ENCODE assay signal across 11 cellular contexts in the genomic region with DNA sequence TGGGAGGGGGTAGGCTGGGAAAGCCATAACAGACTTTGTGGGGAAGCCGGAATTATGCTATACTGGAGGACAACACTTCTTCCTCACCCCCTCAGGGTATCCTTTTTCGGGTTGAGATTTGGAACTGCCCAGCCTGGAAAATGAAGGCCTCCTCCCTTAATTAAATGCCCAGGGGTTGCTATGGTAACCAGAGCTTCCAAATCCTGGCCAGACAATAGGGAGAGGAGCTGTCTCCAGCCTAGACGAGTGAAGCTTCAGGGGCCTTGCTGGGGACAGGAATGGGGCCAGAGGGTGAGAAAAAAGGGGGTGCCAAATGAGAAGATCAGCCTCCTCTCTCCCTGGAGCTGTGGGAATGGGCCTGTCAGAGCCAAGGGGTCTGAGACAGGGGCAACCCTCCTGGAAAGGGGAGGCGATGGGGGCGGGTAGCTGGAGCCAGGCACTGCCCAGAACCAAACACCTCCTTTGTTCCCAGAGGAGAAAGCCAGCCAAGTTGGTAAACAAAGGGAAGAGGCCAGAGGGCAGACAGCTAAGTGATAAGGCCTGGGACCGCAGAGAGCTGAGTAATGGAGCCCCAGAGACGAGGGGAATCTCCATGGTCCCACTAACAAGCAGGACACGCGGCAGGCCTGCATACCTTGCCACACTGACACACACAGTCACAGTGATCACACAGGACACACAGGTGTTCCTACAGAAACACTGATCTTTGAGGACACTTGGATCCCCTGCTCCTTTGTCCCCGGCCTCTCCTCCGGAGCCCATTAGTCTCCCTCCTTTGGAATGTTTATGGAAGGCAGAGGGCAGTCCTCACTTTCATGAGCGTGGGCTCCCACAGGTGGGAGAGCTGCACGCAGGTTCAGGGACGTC. TPM values are rescaled to one million over a fixed set of nuclear protein-coding genes. Genes with fewer than 3 reads are reported as not detected.
DNase-seq lines count a peak whose midpoint lies in the region; ATAC-seq and TF ChIP-seq lines count a peak whose summit lies in the region.
"Had no signal": no experiment of that assay in that cellular context is flagged by ENCODE, and none has a peak within 500 bp of the region (broad histone marks: within the 10 kb centered on the region; RNA-seq: fewer than 3 reads in every experiment).

No MANE protein-coding gene starts in this region.

- H3K9ac ChIP-seq in mesendoderm (ENCODE audit: low read length) = peak overlapping the region; percentile 62

- no peaks in the 10 kb centered on the region for H3K36me3 Mint-ChIP-seq in chondrocyte (ENCODE audit: low read depth)
- H3K36me3 Mint-ChIP-seq in CD4-positive, alpha-beta T cell (ENCODE audit: low read depth) = no peaks in the 10 kb centered on the region
- H3K36me3 Mint-ChIP-seq: activated naive CD4-positive, alpha-beta T cell treated with anti-CD3 and anti-CD28 coated beads, Interleukin-2, amount 50 U/mL, for 24 hours had no signal

- H3K79me1 ChIP-seq in mesendoderm (ENCODE audit: low read length) = no peaks in the 10 kb centered on the region

- H3K4me1 Mint-ChIP-seq in stimulated activated naive CD8-positive, alpha-beta T cell treated with anti-CD3 and anti-CD28 coated beads, Interleukin-15, amount 100 ng/mL, for 72 hours = peaks cover 8% of the 10 kb centered on the region
- H3K4me1 Mint-ChIP-seq in chondrocyte (ENCODE audit: low read depth) = peaks cover 31% of the 10 kb centered on the region
- H3K4me1 Mint-ChIP-seq in CD4-positive, alpha-beta T cell (ENCODE audit: low read depth) = no peaks in the 10 kb centered on the region
- H3K4me1 Mint-ChIP-seq: activated naive CD4-positive, alpha-beta T cell treated with anti-CD3 and anti-CD28 coated beads, Interleukin-2, amount 50 U/mL, for 24 hours had no signal

- peak overlapping the region; percentile 34 for H3K4me2 ChIP-seq in mesendoderm (ENCODE audit: low read length)

- peaks cover 36% of the 10 kb centered on the region for H3K27me3 Mint-ChIP-seq in stimulated activated naive CD8-positive, alpha-beta T cell treated with anti-CD3 and anti-CD28 coated beads, Interleukin-15, amount 100 ng/mL, for 72 hours
- no peaks in the 10 kb centered on the region for H3K27me3 Mint-ChIP-seq in chondrocyte (ENCODE audit: low read depth)
- peaks cover 32% of the 10 kb centered on the region for H3K27me3 Mint-ChIP-seq in CD4-positive, alpha-beta T cell

- no peak overlapping the region for H4K8ac ChIP-seq in mesendoderm (ENCODE audit: low read depth, low read length)

- H3K4me3 ChIP-seq in mesendoderm (ENCODE audit: low read length) = no peak overlapping the region
- no peak overlapping the region for H3K4me3 ChIP-seq in vagina

- peaks cover 21% of the 10 kb centered on the region for H3K4me1 ChIP-seq in mesendoderm (ENCODE audit: control insufficient read depth, low read depth, low read length)
- peaks cover 7% of the 10 kb centered on the region for H3K4me1 ChIP-seq in vagina

- H3K9me3 Mint-ChIP-seq in stimulated activated naive CD8-positive, alpha-beta T cell treated with anti-CD3 and anti-CD28 coated beads, Interleukin-15, amount 100 ng/mL, for 72 hours = no peaks in the 10 kb centered on the region
- H3K9me3 Mint-ChIP-seq in chondrocyte (ENCODE audit: low read depth) = no peaks in the 10 kb centered on the region
- H3K9me3 Mint-ChIP-seq in CD4-positive, alpha-beta T cell = no peaks in the 10 kb centered on the region
- H3K9me3 Mint-ChIP-seq: activated naive CD4-positive, alpha-beta T cell treated with anti-CD3 and anti-CD28 coated beads, Interleukin-2, amount 50 U/mL, for 24 hours had no signal

- peak overlapping the region; percentile 27 for H3K27ac ChIP-seq in mesendoderm (ENCODE audit: low read depth, low read length)
- H3K27ac ChIP-seq in vagina = peak overlapping the region; percentile 48
- H3K27ac ChIP-seq in CD4-positive, alpha-beta T cell (ENCODE audit: low read depth, low read length) = no peak overlapping the region

- no peak overlapping the region for H4K5ac ChIP-seq in mesendoderm (ENCODE audit: low read length)

- H3K4me3 Mint-ChIP-seq in stimulated activated naive CD8-positive, alpha-beta T cell treated with anti-CD3 and anti-CD28 coated beads, Interleukin-15, amount 100 ng/mL, for 72 hours = no peak overlapping the region
- no peak overlapping the region for H3K4me3 Mint-ChIP-seq in chondrocyte (ENCODE audit: unreplicated experiment)
- H3K4me3 Mint-ChIP-seq in CD4-positive, alpha-beta T cell = no peak overlapping the region
- H3K4me3 Mint-ChIP-seq: activated naive CD4-positive, alpha-beta T cell treated with anti-CD3 and anti-CD28 coated beads, Interleukin-2, amount 50 U/mL, for 24 hours had no signal

- CTCF ChIA-PET in CD4-positive, alpha-beta T cell (lab: Charles Lee) = interaction anchor here (1.1 kb wide), 1 partner anchor 30 kb away, joined by 3 read pairs; no protein-coding TSS in a partner anchor

- no peak overlapping the region for H3K4ac ChIP-seq in mesendoderm (ENCODE audit: low read depth, low read length)

- no peak overlapping the region for H3K18ac ChIP-seq in mesendoderm (ENCODE audit: low read length)

- H3K23ac ChIP-seq in mesendoderm (ENCODE audit: low read length) = peak overlapping the region; percentile 89

- peak overlapping the region; percentile 95 for H2BK5ac ChIP-seq in mesendoderm (ENCODE audit: low read length)

- no peak overlapping the region for H3K27ac Mint-ChIP-seq in stimulated activated naive CD8-positive, alpha-beta T cell treated with anti-CD3 and anti-CD28 coated beads, Interleukin-15, amount 100 ng/mL, for 72 hours
- peak overlapping the region; percentile 98 for H3K27ac Mint-ChIP-seq in chondrocyte (ENCODE audit: unreplicated experiment)
- no peak overlapping the region for H3K27ac Mint-ChIP-seq in CD4-positive, alpha-beta T cell
- H3K27ac Mint-ChIP-seq: activated naive CD4-positive, alpha-beta T cell treated with anti-CD3 and anti-CD28 coated beads, Interleukin-2, amount 50 U/mL, for 24 hours had no signal

- peak overlapping the region; percentile 91 for H2AK5ac ChIP-seq in mesendoderm (ENCODE audit: low read length)

- peak; percentile 9 for ATAC-seq in stimulated activated naive CD8-positive, alpha-beta T cell treated with anti-CD3 and anti-CD28 coated beads, Interleukin-15, Interleukin-2, amounts not matched to agents 100 U/mL and 50 U/mL, for 24 hours
- ATAC-seq in stimulated activated naive CD8-positive, alpha-beta T cell treated with anti-CD3 and anti-CD28 coated beads, Interleukin-15, amount 100 ng/mL, for 72 hours = no peak
- ATAC-seq in CD4-positive, alpha-beta T cell (ENCODE audit: poor library complexity) = no peak

- H3K79me2 ChIP-seq in mesendoderm (ENCODE audit: control insufficient read depth, insufficient read depth, low read length) = no peaks in the 10 kb centered on the region

- no peaks in the 10 kb centered on the region for H3K27me3 ChIP-seq in mesendoderm (ENCODE audit: insufficient read depth, low read length, poor library complexity)
- no peaks in the 10 kb centered on the region for H3K27me3 ChIP-seq in vagina
- H3K27me3 ChIP-seq in CD4-positive, alpha-beta T cell (ENCODE audit: control insufficient read depth, insufficient read depth, low read length) = peaks cover 22% of the 10 kb centered on the region

- no peaks in the 10 kb centered on the region for H3K36me3 ChIP-seq in mesendoderm (ENCODE audit: control insufficient read depth, insufficient read depth, low read length)
- no peaks in the 10 kb centered on the region for H3K36me3 ChIP-seq in vagina

- no peaks in the 10 kb centered on the region for H3K9me3 ChIP-seq in vagina
- H3K9me3 ChIP-seq in CD4-positive, alpha-beta T cell (ENCODE audit: control insufficient read depth, low read length) = no peaks in the 10 kb centered on the region

- intact Hi-C loops in vagina (cut with DNase I) = no loop called here
- intact Hi-C loops in CD4-positive, alpha-beta T cell (cut with DNase I, micrococcal nuclease) = no loop called here

- no peak overlapping the region for H2BK120ac ChIP-seq in mesendoderm (ENCODE audit: low read depth, low read length)

- TF ChIP-seq POLR2A in vagina (IDR thresholded peaks at IDR 0.05) = no peak

- WGBS in mesendoderm (ENCODE audit: extremely low coverage, insufficient coverage, low lambda C conversion rate) = no CpG with 5 or more reads among the region's 14 CpGs

- TF ChIP-seq CTCF in chondrocyte (IDR thresholded peaks at IDR 0.05) (no peak), vagina (IDR thresholded peaks at IDR 0.05) (no peak)
- no peak for TF ChIP-seq CTCF in CD4-positive, alpha-beta T cell (IDR thresholded peaks at IDR 0.05)

- H2BK15ac ChIP-seq in mesendoderm (replicated peaks; ENCODE audit: low read depth) = no peak overlapping the region

- POLR2A ChIA-PET in CD4-positive, alpha-beta T cell (lab: Charles Lee) = no interaction called here

- no peak for DNase-seq in stimulated activated naive CD8-positive, alpha-beta T cell treated with anti-CD3 and anti-CD28 coated beads, Interleukin-15, Interleukin-2, amounts not matched to agents 100 U/mL and 50 U/mL, for 24 hours
- DNase-seq in stimulated activated naive CD8-positive, alpha-beta T cell treated with anti-CD3 and anti-CD28 coated beads, Interleukin-15, amount 100 ng/mL, for 72 hours = no peak
- DNase-seq in chondrocyte (ENCODE audit: low spot score) (no peak), mesendoderm (peak; percentile 95), vagina (ENCODE audit: extremely low spot score in 2 of 2) (no peak), NCI-H1436 (lab: John Stamatoyannopoulos, UW) (no peak)
- DNase-seq in stimulated activated CD4-positive, alpha-beta T cell treated with anti-CD3 and anti-CD28 coated beads, Interleukin-1b, Interleukin-23, amount 100 ng/mL, for 48 hours = no peak
- DNase-seq in CD4-positive, alpha-beta T cell = no peak
- DNase-seq: activated CD4-positive, alpha-beta T cell treated with anti-CD3 and anti-CD28 coated beads, Interleukin-2, amount 50 U/mL, for 4 hours; SIG-M5 had no signal

- peak overlapping the region; percentile 85 for H3K56ac ChIP-seq in mesendoderm (ENCODE audit: low read length)

RNA-seq across cellular contexts. Expression of a gene that starts 17.9 kb away (rescaled TPM):
- total RNA-seq in chondrocyte (0.99 to 1.5 TPM (median 1.1 TPM) in 3 replicates), vagina (3.9 TPM)
- polyA plus RNA-seq in mesendoderm (2013, experiment 1 of 2) = 0.76 TPM
- 0.84 TPM for polyA plus RNA-seq in mesendoderm (2013, experiment 2 of 2)
- total RNA-seq in CD4-positive, alpha-beta T cell = 1 to 10 TPM; 4.8 to 5.7 TPM

RNA-seq across cellular contexts. Expression of a gene that starts 31.6 kb away (rescaled TPM):
- total RNA-seq in chondrocyte (59.1 to 71.1 TPM (median 61.9 TPM) in 3 replicates), vagina (57.9 TPM)
- polyA plus RNA-seq in mesendoderm (2013, experiment 1 of 2) = 85.7 TPM
- 84.5 TPM for polyA plus RNA-seq in mesendoderm (2013, experiment 2 of 2)
- total RNA-seq in CD4-positive, alpha-beta T cell = 10 to 100 TPM; 69.4 to 76.5 TPM

RNA-seq across cellular contexts. Expression of a gene that starts 41.8 kb away (rescaled TPM):
- total RNA-seq in chondrocyte (23.5 to 30.7 TPM (median 24.0 TPM) in 3 replicates), vagina (16.9 TPM)
- 116 TPM for polyA plus RNA-seq in mesendoderm (2013, experiment 1 of 2)
- polyA plus RNA-seq in mesendoderm (2013, experiment 2 of 2) = 111 TPM
- total RNA-seq in CD4-positive, alpha-beta T cell = 10 to 100 TPM; 82.3 to 85.9 TPM
